In genomic region chr6:108168501-108168979, GRCh38 we compare ENCODE assay signal across 1 cellular context.
TF ChIP-seq lines count a peak whose summit lies in the region.

No MANE protein-coding gene starts in this region.

TF ChIP-seq in H1, 55 proteins besides CTCF, POLR2A, EP300 and RAD21 (continued from another document):
- TF ChIP-seq SAP30 (IDR thresholded peaks at IDR 0.05; ENCODE audit: insufficient read depth, insufficient replicate concordance, low read length) (no peak), KDM5A (IDR thresholded peaks at IDR 0.05; ENCODE audit: low read length) (no peak), CHD1 (IDR thresholded peaks at IDR 0.05; ENCODE audit: low read depth, low read length) (no peak), RNF2 (IDR thresholded peaks at IDR 0.05; ENCODE audit: borderline replicate concordance, low read depth, low read length, missing control alignments, poor library complexity, severe bottlenecking) (peak; percentile 12), TAF1 (IDR thresholded peaks at IDR 0.05; ENCODE audit: low read depth, low read length) (no peak), CHD7 (IDR thresholded peaks at IDR 0.05; ENCODE audit: insufficient replicate concordance, low read length) (no peak), ASH2L (IDR thresholded peaks at IDR 0.05; ENCODE audit: low read length) (no peak), POLR2AphosphoS5 (IDR thresholded peaks at IDR 0.05; ENCODE audit: low read depth, low read length) (no peak), JUND (IDR thresholded peaks at IDR 0.05; ENCODE audit: low read length) (no peak), SP2 (IDR thresholded peaks at IDR 0.05; ENCODE audit: low read length) (no peak), ATF2 (IDR thresholded peaks at IDR 0.05; ENCODE audit: low read length) (no peak), SUZ12 (IDR thresholded peaks at IDR 0.05; ENCODE audit: low read length) (no peak; the same call in 1 of the 2 replicates), ZNF274 (IDR thresholded peaks at IDR 0.05; ENCODE audit: borderline replicate concordance, extremely low read depth, low read length) (no peak), YY1 (IDR thresholded peaks at IDR 0.05; ENCODE audit: low read depth, low read length) (no peak), MAFK (IDR thresholded peaks at IDR 0.05; ENCODE audit: low read depth, low read length) (no peak), NANOG (IDR thresholded peaks at IDR 0.05; ENCODE audit: insufficient read depth, low read depth, low read length, poor library complexity, severe bottlenecking) (no peak), CTBP2 (IDR thresholded peaks at IDR 0.05; ENCODE audit: borderline replicate concordance, insufficient read depth, insufficient read length, low read length) (peak; percentile 53), KDM1A (IDR thresholded peaks at IDR 0.05; ENCODE audit: borderline replicate concordance, low read length) (no peak), TBP (IDR thresholded peaks at IDR 0.05; ENCODE audit: low read depth, low read length) (no peak), RBBP5 (IDR thresholded peaks at IDR 0.05; ENCODE audit: borderline replicate concordance, low read depth, low read length) (0 out of 2 replicates have a peak, but pooled peaks have one; percentile 3)
- TF ChIP-seq, protein P1, sequence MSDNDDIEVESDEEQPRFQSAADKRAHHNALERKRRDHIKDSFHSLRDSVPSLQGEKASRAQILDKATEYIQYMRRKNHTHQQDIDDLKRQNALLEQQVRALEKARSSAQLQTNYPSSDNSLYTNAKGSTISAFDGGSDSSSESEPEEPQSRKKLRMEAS (IDR thresholded peaks at IDR 0.05) = no peak
